ENCODE assay signal across 34 cellular contexts in genomic region chr3:96806336-96806735, GRCh38. TPM values are rescaled to one million over a fixed set of nuclear protein-coding genes. Genes with fewer than 3 reads are reported as not detected.
"Had no signal": no experiment of that assay in that cellular context is flagged by ENCODE, and none has a peak within 500 bp of the region (broad histone marks: within the 10 kb centered on the region; RNA-seq: fewer than 3 reads in every experiment).

No MANE protein-coding gene starts in this region.

- H3K27ac ChIP-seq: KMS-11 had no signal

- H3K9me3 ChIP-seq: MG63 had no signal

- DNase-seq: Karpas-422, Kasumi-1, MG63, MM.1S, MV-4-11, NCI-H1048, NCI-H1092, NCI-H1092 treated with DMSO at 0.1 percent for 48 hours, NCI-H1105, NCI-H1105 treated with DMSO at 0.1 percent for 48 hours, NCI-H1417, NCI-H1436, NCI-H1436 treated with DMSO at 0.1 percent for 48 hours, NCI-H146, NCI-H1694, NCI-H1694 treated with DMSO at 0.1 percent for 48 hours, NCI-H187, NCI-H187 treated with DMSO at 0.1 percent for 48 hours, NCI-H1930, NCI-H2029, NCI-H2029 treated with DMSO at 0.1 percent for 48 hours, NCI-H2081, NCI-H2081 treated with DMSO at 0.1 percent for 48 hours, NCI-H2107, NCI-H2171, NCI-H2171 treated with DMSO at 0.1 percent for 48 hours, NCI-H2227 treated with DMSO at 0.1 percent for 48 hours, NCI-H226, NCI-H345, NCI-H510A, NCI-H510A treated with DMSO at 0.1 percent for 48 hours had no signal

- H3K27me3 ChIP-seq: MG63 had no signal

- H3K4me3 ChIP-seq: MG63 had no signal

- H3K36me3 ChIP-seq: MG63 had no signal

RNA-seq across cellular contexts. Expression of gene EPHA6, which starts 8.1 kb away (rescaled TPM):
- total RNA-seq: LHCN-M2, M059J had no signal
